In the genomic region with DNA sequence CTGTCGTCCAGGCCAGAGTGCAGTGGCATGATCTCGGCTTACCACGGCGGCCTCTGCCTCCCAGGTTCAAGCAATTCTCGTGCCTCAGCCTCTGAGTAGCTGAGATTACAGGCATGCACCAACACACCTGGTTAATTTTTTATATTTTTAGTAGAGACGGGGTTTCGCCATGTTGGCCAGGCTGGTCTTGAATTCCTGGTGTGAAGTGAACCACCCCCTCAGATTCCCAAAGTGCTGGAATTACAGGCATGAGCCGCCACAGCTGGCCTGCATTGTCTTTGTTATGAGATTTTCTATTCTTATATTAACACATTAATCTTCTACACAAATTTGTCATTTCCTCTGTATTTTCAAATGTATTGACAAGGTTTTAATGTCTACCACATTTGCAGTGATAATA, we compare ENCODE assay signal across 16 cellular contexts.
A peak's percentile ranks its signal among the peaks of the same experiment; 100 is the strongest.
DNase-seq lines count a peak whose midpoint lies in the region; ATAC-seq and TF ChIP-seq lines count a peak whose summit lies in the region.
"Had no signal": no experiment of that assay in that cellular context is flagged by ENCODE, and none has a peak within 500 bp of the region (broad histone marks: within the 10 kb centered on the region; RNA-seq: fewer than 3 reads in every experiment).

No MANE protein-coding gene starts in this region.

- TF ChIP-seq CTCF in epithelial cell of proximal tubule (conservative IDR thresholded peaks at IDR 0.05; ENCODE audit: low read depth, low read length) = no peak

- in situ Hi-C loops in ACHN (cut with HindIII; ENCODE audit: low pct_ligation_motif_present, low pct_unique_long_range_greater_than_20kb, low sequenced_read_pairs) = no loop called here

- no peak overlapping the region for H3K4me3 ChIP-seq in epithelial cell of proximal tubule (ENCODE audit: low read depth, low read length)
- H3K4me3 ChIP-seq: GM23338 had no signal

- ATAC-seq in GM21619 (IDR thresholded peaks at IDR 0.05; ENCODE audit: unreplicated experiment) (no peak), HG03565 (IDR thresholded peaks at IDR 0.05; ENCODE audit: unreplicated experiment) (no peak)
- ATAC-seq: GM23338, HCT116 had no signal

- DNase-seq in ACHN (peak; percentile 24), epithelial cell of proximal tubule (ENCODE audit: low read depth) (peak; percentile 45), kidney tubule cell (ENCODE audit: low spot score) (peak; percentile 80), renal cortical epithelial cell (ENCODE audit: low read depth) (peak; percentile 76), GOT3 (lab: John Stamatoyannopoulos, UW) (no peak), hepatic stellate cell (ENCODE audit: low spot score) (no peak)
- DNase-seq: 8988T; CD4-positive, alpha-beta memory T cell; DMS153; DMS79; GDM1; H7 had no signal

Comparison
In these comparisons a context has a peak if more than half of its experiments do, and no peak if none do; other contexts are left out.
1. DNase-seq: peak in ACHN (single experiment), epithelial cell of proximal tubule (single experiment), kidney tubule cell (single experiment) and renal cortical epithelial cell (single experiment); none in GOT3 (single experiment) and hepatic stellate cell (single experiment).